13 cellular contexts compared by ENCODE assay signal in the genomic region with DNA sequence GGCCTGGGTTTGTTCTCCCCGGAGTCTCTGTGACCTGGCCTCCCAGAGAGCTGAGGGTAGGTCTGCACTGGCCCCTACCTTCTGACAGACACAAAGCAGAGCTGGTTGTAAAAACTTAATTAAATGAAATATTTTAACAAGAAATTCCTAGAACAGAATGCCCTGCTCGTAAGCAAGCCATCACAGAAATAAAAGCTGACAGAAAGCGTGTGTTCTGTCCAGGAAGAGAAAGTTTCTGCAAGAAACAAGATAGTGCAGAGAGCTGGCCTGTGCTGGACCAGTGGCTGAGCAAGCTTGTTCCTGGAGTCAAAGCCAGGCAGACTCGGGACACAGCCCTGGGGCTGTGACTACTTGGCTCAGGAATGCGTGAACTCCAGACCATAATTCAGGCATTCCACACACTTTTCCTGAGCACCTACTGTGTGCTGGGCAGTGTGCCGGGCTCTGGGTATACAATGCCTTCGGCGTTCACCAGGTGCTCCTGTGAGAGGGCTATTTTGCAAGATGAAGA. TPM values are rescaled to one million over a fixed set of nuclear protein-coding genes. Genes with fewer than 3 reads are reported as not detected.
DNase-seq lines count a peak whose midpoint lies in the region; ATAC-seq, FAIRE-seq and TF ChIP-seq lines count a peak whose summit lies in the region.
"Had no signal": no experiment of that assay in that cellular context is flagged by ENCODE, and none has a peak within 500 bp of the region (broad histone marks: within the 10 kb centered on the region; RNA-seq: fewer than 3 reads in every experiment).

No MANE protein-coding gene starts in this region.

- peaks cover 5% of the 10 kb centered on the region for H3K9me3 ChIP-seq in WERI-Rb-1 (ENCODE audit: severe bottlenecking)

- POLR2A ChIA-PET in activated CD4-positive, alpha-beta T cell treated with anti-CD3 and anti-CD28 coated beads, Interleukin-2, amount 10 ng/mL, durations not matched to agents 7 days and 5 days (lab: Charles Lee): no interaction called here

- H3K36me3 ChIP-seq in WERI-Rb-1: no peaks in the 10 kb centered on the region

- no peak overlapping the region for H3K27ac ChIP-seq in WERI-Rb-1

- H3K27me3 ChIP-seq in WERI-Rb-1 (ENCODE audit: insufficient read depth, low read depth, severe bottlenecking): peaks cover 100% of the 10 kb centered on the region

- H3K4me3 ChIP-seq in fibroblast of villous mesenchyme (ENCODE audit: low read depth, low read length) (no peak overlapping the region), WERI-Rb-1 (ENCODE audit: low read depth, low read length) (no peak overlapping the region)

- no peak overlapping the region for H3K4me3 Mint-ChIP-seq in activated CD4-positive, alpha-beta T cell treated with anti-CD3 and anti-CD28 coated beads, Interleukin-2, amount 10 ng/mL, durations not matched to agents 7 days and 5 days
- H3K4me3 Mint-ChIP-seq: CD8-positive, alpha-beta memory T cell had no signal

- no peak overlapping the region for H3K27ac Mint-ChIP-seq in activated CD4-positive, alpha-beta T cell treated with anti-CD3 and anti-CD28 coated beads, Interleukin-2, amount 10 ng/mL, durations not matched to agents 7 days and 5 days
- H3K27ac Mint-ChIP-seq: CD8-positive, alpha-beta memory T cell had no signal

- H3K27me3 Mint-ChIP-seq in activated CD4-positive, alpha-beta T cell treated with anti-CD3 and anti-CD28 coated beads, Interleukin-2, amount 10 ng/mL, durations not matched to agents 7 days and 5 days: no peaks in the 10 kb centered on the region

- no peaks in the 10 kb centered on the region for H3K9me3 Mint-ChIP-seq in activated CD4-positive, alpha-beta T cell treated with anti-CD3 and anti-CD28 coated beads, Interleukin-2, amount 10 ng/mL, durations not matched to agents 7 days and 5 days
- H3K9me3 Mint-ChIP-seq: CD8-positive, alpha-beta memory T cell had no signal

- TF ChIP-seq CTCF in fibroblast of villous mesenchyme (IDR thresholded peaks at IDR 0.05; ENCODE audit: insufficient read depth, low read depth, low read length) (no peak), WERI-Rb-1 (IDR thresholded peaks at IDR 0.05; ENCODE audit: low read depth, low read length) (no peak)

- no peak for ATAC-seq in HG03045 (IDR thresholded peaks at IDR 0.05; ENCODE audit: unreplicated experiment)

- no peaks in the 10 kb centered on the region for H3K4me1 Mint-ChIP-seq in activated CD4-positive, alpha-beta T cell treated with anti-CD3 and anti-CD28 coated beads, Interleukin-2, amount 10 ng/mL, durations not matched to agents 7 days and 5 days
- H3K4me1 Mint-ChIP-seq: CD8-positive, alpha-beta memory T cell had no signal

- DNase-seq in EH (ENCODE audit: low read depth) (peak; percentile 80), RPMI7951 (ENCODE audit: low read depth) (peak; percentile 58), fibroblast of villous mesenchyme (ENCODE audit: low read depth) (peak; percentile 22), renal cortical epithelial cell (ENCODE audit: low read depth) (peak; percentile 17), GM19239 (ENCODE audit: insufficient read length, low spot score) (no peak), WERI-Rb-1 (no peak)
- DNase-seq in activated CD4-positive, alpha-beta T cell treated with anti-CD3 and anti-CD28 coated beads, Interleukin-2, amount 10 ng/mL, durations not matched to agents 7 days and 5 days: no peak
- DNase-seq: activated CD4-positive, CD25-positive, alpha-beta regulatory T cell treated with anti-CD3 and anti-CD28 coated beads, Interleukin-2, amount 50 U/mL, for 72 hours; activated effector memory CD4-positive, alpha-beta T cell treated with anti-CD3 and anti-CD28 coated beads, Interleukin-2, amount 50 U/mL, for 16 hours; CD8-positive, alpha-beta memory T cell; NCI-H2171 had no signal

- CTCF ChIA-PET in activated CD4-positive, alpha-beta T cell treated with anti-CD3 and anti-CD28 coated beads, Interleukin-2, amount 10 ng/mL, durations not matched to agents 7 days and 5 days (lab: Charles Lee): no interaction called here

- H3K36me3 Mint-ChIP-seq in activated CD4-positive, alpha-beta T cell treated with anti-CD3 and anti-CD28 coated beads, Interleukin-2, amount 10 ng/mL, durations not matched to agents 7 days and 5 days (ENCODE audit: low read depth): no peaks in the 10 kb centered on the region
- H3K36me3 Mint-ChIP-seq: CD8-positive, alpha-beta memory T cell had no signal

- FAIRE-seq in GM19239 (lab: Jason Lieb, UNC): no peak
- FAIRE-seq: GM12892 had no signal

RNA-seq across cellular contexts. Expression of a gene that starts 51.6 kb away (rescaled TPM):
- total RNA-seq in RPMI7951 (2014; rRNA removed; shearing (Covaris generic)): not detected in 2 replicates
- total RNA-seq in fibroblast of villous mesenchyme (under 0.01 TPM in 2 replicates), renal cortical epithelial cell (0.50 TPM in 1 of 2 replicates, not detected in the other)
- not detected for total RNA-seq in activated CD4-positive, alpha-beta T cell treated with anti-CD3 and anti-CD28 coated beads, Interleukin-2, amount 10 ng/mL, durations not matched to agents 7 days and 5 days
- total RNA-seq: CD8-positive, alpha-beta memory T cell had no signal

Comparison
In these comparisons a context has a peak if more than half of its experiments do, and no peak if none do; other contexts are left out.
1. DNase-seq: peak in EH (single experiment), RPMI7951 (single experiment), fibroblast of villous mesenchyme (single experiment) and renal cortical epithelial cell (single experiment); none in activated CD4-positive, alpha-beta T cell treated with anti-CD3 and anti-CD28 coated beads, Interleukin-2, amount 10 ng/mL, durations not matched to agents 7 days and 5 days (single experiment), GM19239 (single experiment) and WERI-Rb-1 (single experiment).